In the genomic region with DNA sequence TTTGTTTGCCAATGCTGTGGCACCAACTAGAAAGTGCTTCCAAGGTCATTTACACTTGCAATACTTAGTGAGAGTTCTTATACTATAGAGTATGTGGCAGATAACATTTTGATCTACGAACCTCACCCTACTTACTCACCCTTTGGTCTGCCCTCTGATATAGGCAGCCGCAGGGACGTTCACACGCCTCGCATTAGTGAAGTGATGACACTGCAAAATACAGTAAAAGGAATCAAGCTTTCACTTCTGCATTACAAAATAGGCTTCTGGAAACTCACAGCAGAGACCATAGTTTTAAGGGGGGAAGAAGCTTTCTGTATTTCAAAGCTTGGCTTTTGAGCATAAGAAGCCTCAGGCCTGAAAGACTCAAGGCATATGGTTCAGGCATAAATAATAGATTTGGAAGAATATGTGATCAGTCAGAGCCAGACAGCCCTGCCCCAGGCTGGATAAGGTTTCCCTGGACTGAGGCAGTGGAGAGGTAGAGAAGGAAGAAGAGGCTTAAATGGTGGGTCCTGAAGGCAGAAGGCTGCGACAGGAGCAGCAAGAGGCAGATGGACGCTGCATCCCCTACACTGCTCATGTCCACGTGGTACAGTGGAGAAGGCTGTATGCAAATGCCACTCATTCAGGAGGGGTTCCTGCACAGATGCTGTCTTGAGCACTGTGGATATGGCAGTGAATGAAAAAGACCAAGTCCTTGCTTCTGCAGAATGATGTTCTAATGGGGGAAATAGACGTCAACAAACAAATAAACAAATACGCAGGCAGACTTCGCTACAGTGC, we compare ENCODE assay signal across 10 cellular contexts.
A peak's percentile ranks its signal among the peaks of the same experiment; 100 is the strongest.
DNase-seq lines count a peak whose midpoint lies in the region; ATAC-seq lines count a peak whose summit lies in the region.
"Had no signal": no experiment of that assay in that cellular context is flagged by ENCODE, and none has a peak within 500 bp of the region (broad histone marks: within the 10 kb centered on the region; RNA-seq: fewer than 3 reads in every experiment).

No MANE protein-coding gene starts in this region.

- H3K4me1 Mint-ChIP-seq in dendritic cell treated with granulocyte-macrophage colony-stimulating factor and Interleukin-4, amounts not matched to agents 40 ng/mL and 50 ng/mL, for 4 days (ENCODE audit: low read depth), result peaks cover 32% of the 10 kb centered on the region

- no peaks in the 10 kb centered on the region for H3K36me3 Mint-ChIP-seq in dendritic cell treated with granulocyte-macrophage colony-stimulating factor and Interleukin-4, amounts not matched to agents 40 ng/mL and 50 ng/mL, for 4 days (ENCODE audit: low read depth)

- intact Hi-C loops in dendritic cell treated with granulocyte-macrophage colony-stimulating factor and Interleukin-4, amounts not matched to agents 40 ng/mL and 50 ng/mL, for 4 days (cut with micrococcal nuclease), result no loop called here

- peak; percentile 53 for ATAC-seq in GM21529 (IDR thresholded peaks at IDR 0.05; ENCODE audit: unreplicated experiment)
- no peak for ATAC-seq in GM18858 (IDR thresholded peaks at IDR 0.05; ENCODE audit: unreplicated experiment)

- H3K27me3 Mint-ChIP-seq in dendritic cell treated with granulocyte-macrophage colony-stimulating factor and Interleukin-4, amounts not matched to agents 40 ng/mL and 50 ng/mL, for 4 days, result peaks cover 12% of the 10 kb centered on the region
- H3K27me3 Mint-ChIP-seq: progenitor cell of endocrine pancreas had no signal

- peak overlapping the region; percentile 61 for H3K4me3 Mint-ChIP-seq in dendritic cell treated with granulocyte-macrophage colony-stimulating factor and Interleukin-4, amounts not matched to agents 40 ng/mL and 50 ng/mL, for 4 days

- DNase-seq in Ammon's horn (ENCODE audit: low spot score), result peak; percentile 32
- peak; percentile 20 for DNase-seq in NCI-H2227 treated with DMSO at 0.1 percent for 48 hours (lab: John Stamatoyannopoulos, UW)
- no peak for DNase-seq in activated CD8-positive, alpha-beta memory T cell treated with anti-CD3 and anti-CD28 coated beads for 24 hours
- no peak for DNase-seq in GF-D8 (lab: John Stamatoyannopoulos, UW)
- DNase-seq in T-helper 1 cell, result no peak
- DNase-seq: thyroid gland had no signal

- peaks cover 9% of the 10 kb centered on the region for H3K9me3 Mint-ChIP-seq in dendritic cell treated with granulocyte-macrophage colony-stimulating factor and Interleukin-4, amounts not matched to agents 40 ng/mL and 50 ng/mL, for 4 days

- H3K27ac Mint-ChIP-seq in dendritic cell treated with granulocyte-macrophage colony-stimulating factor and Interleukin-4, amounts not matched to agents 40 ng/mL and 50 ng/mL, for 4 days, result peak overlapping the region; percentile 75
- H3K27ac Mint-ChIP-seq: progenitor cell of endocrine pancreas had no signal

Comparison
In these comparisons a context has a peak if more than half of its experiments do, and no peak if none do; other contexts are left out.
1. DNase-seq: peak in Ammon's horn (single experiment) and NCI-H2227 treated with DMSO at 0.1 percent for 48 hours (single experiment); none in activated CD8-positive, alpha-beta memory T cell treated with anti-CD3 and anti-CD28 coated beads for 24 hours (single experiment), GF-D8 (single experiment) and T-helper 1 cell (0 of 5).